In the genomic region with DNA sequence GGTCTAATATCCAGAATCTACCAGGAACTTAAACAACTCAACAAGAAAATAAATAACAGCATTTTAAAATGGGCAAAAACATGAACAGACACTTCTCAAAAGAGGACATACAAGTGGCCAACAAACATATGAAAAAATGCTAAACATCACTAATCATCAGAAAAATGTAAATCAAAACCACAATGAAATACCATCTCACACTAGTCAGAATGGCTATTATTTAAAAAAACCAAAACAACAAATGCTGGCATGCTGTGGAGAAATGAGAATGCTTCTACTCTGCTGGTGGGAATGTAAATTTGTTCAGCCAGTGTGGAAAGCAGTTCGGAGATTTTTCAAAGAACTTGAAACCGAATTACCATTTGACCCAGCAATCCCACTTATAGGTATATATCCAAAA, we compare ENCODE assay signal across 20 cellular contexts.
DNase-seq lines count a peak whose midpoint lies in the region; ATAC-seq and TF ChIP-seq lines count a peak whose summit lies in the region.
"Had no signal": no experiment of that assay in that cellular context is flagged by ENCODE, and none has a peak within 500 bp of the region (broad histone marks: within the 10 kb centered on the region; RNA-seq: fewer than 3 reads in every experiment).

No MANE protein-coding gene starts in this region.

- H2BK15ac ChIP-seq in IMR-90 (ENCODE audit: low read depth, low read length), result no peak overlapping the region

- H3K23ac ChIP-seq in IMR-90 (ENCODE audit: low read depth, low read length), result no peak overlapping the region

- TF ChIP-seq CTCF in IMR-90 (conservative IDR thresholded peaks at IDR 0.05; ENCODE audit: low read depth, low read length) (no peak), fibroblast of pulmonary artery (IDR thresholded peaks at IDR 0.05; ENCODE audit: low read length, missing control alignments) (no peak)

- H3K27ac ChIP-seq in IMR-90 (ENCODE audit: insufficient read depth, low read length), result no peak overlapping the region

- CTCF ChIA-PET in IMR-90 (lab: Yijun Ruan, JAX), result no interaction called here

- H3K4me3 ChIP-seq in IMR-90 (ENCODE audit: insufficient read depth, low read depth, low read length), result no peak overlapping the region
- H3K4me3 ChIP-seq in fibroblast of pulmonary artery (replicated peaks; ENCODE audit: low read depth, low read length), result no peak overlapping the region
- H3K4me3 ChIP-seq: K562 had no signal

- H3K9ac ChIP-seq in IMR-90 (ENCODE audit: low read depth, low read length), result no peak overlapping the region

- no peak overlapping the region; the same call in 1 of the 2 replicates for H3K18ac ChIP-seq in IMR-90 (ENCODE audit: low read depth, low read length)

- H3K9me1 ChIP-seq in IMR-90 (ENCODE audit: insufficient read depth, low read length), result no peaks in the 10 kb centered on the region; the same call in 1 of the 2 replicates

- H2AK9ac ChIP-seq in IMR-90 (replicated peaks; ENCODE audit: low read depth, low read length, poor library complexity), result no peak overlapping the region

- no peak overlapping the region for H4K91ac ChIP-seq in IMR-90 (ENCODE audit: insufficient read depth, low read depth, low read length)

- no peaks in the 10 kb centered on the region for H3K27me3 ChIP-seq in IMR-90 (ENCODE audit: control insufficient read depth, insufficient read depth, low read length)

- DNase-seq in ELR (ENCODE audit: low read depth), result peak; percentile 55
- DNase-seq in IMR-90, result peak; percentile 21
- DNase-seq in astrocyte of the hippocampus (ENCODE audit: low read depth, low spot score), result peak; percentile 32
- DNase-seq in fibroblast of pulmonary artery (ENCODE audit: low read depth), result peak; percentile 25
- DNase-seq in CD1c-positive myeloid dendritic cell (ENCODE audit: extremely low spot score), result no peak
- DNase-seq in sciatic nerve (ENCODE audit: low spot score), result no peak
- DNase-seq in mesenteric fat pad (ENCODE audit: low spot score), result no peak
- DNase-seq in AML-193 (lab: John Stamatoyannopoulos, UW), result no peak
- DNase-seq: C1 segment of cervical spinal cord, DMS79, H7, MV-4-11, NCI-H1694 treated with DMSO at 0.1 percent for 48 hours, NCI-H2107, NCI-H2227 treated with DMSO at 0.1 percent for 48 hours, NCI-H510A treated with DMSO at 0.1 percent for 48 hours, NCI-H774, RPMI8226, SIG-M5 had no signal

- H4K20me1 ChIP-seq in IMR-90 (ENCODE audit: insufficient read depth, low read length), result no peaks in the 10 kb centered on the region

- H2AFZ ChIP-seq in IMR-90 (replicated peaks; ENCODE audit: low read length, poor library complexity), result no peak overlapping the region

- ATAC-seq in IMR-90 (ENCODE audit: low read depth) (no peak), sciatic nerve (no peak)
- ATAC-seq: K562 had no signal

- POLR2A ChIA-PET in IMR-90 (lab: Charles Lee; ENCODE audit: unreplicated experiment), result no interaction called here

- H3K4ac ChIP-seq in IMR-90 (ENCODE audit: low read depth, low read length), result no peak overlapping the region

- 0 out of 2 replicates have a peak, but pooled peaks cover 2% of the 10 kb centered on the region for H3K36me3 ChIP-seq in IMR-90 (ENCODE audit: control insufficient read depth, insufficient read depth, low read length)

- H3K14ac ChIP-seq in IMR-90 (replicated peaks; ENCODE audit: low read depth, low read length), result no peak overlapping the region

- H3K9me3 ChIP-seq in IMR-90 (ENCODE audit: control insufficient read depth, insufficient read depth, low read length), result peaks cover 11% of the 10 kb centered on the region

- dilution Hi-C loops in IMR-90 (cut with HindIII; ENCODE audit: low sequenced_read_pairs, unreplicated experiment), result no loop called here

- H2BK20ac ChIP-seq in IMR-90 (ENCODE audit: low read depth, low read length), result no peak overlapping the region

- TF ChIP-seq RAD21 in IMR-90 (IDR thresholded peaks at IDR 0.05; ENCODE audit: low read length), result no peak

- BruUV-seq in IMR-90 (replicated peaks; lab: Mats Ljungman, UMichigan), result no TSS peak

- H3K4me1 ChIP-seq in IMR-90 (ENCODE audit: control insufficient read depth, insufficient read depth, low read length), result no peaks in the 10 kb centered on the region

- no peak overlapping the region for H2AK5ac ChIP-seq in IMR-90 (ENCODE audit: low read depth, low read length)

- intact Hi-C loops in IMR-90 (cut with micrococcal nuclease) (no loop called here), sciatic nerve (cut with DNase I) (no loop called here)

- H3K4me2 ChIP-seq in IMR-90 (ENCODE audit: low read depth, low read length), result no peak overlapping the region

- H3K56ac ChIP-seq in IMR-90 (ENCODE audit: extremely low read depth, insufficient read depth, low read length), result no peak overlapping the region

- no peak overlapping the region for H2BK120ac ChIP-seq in IMR-90 (ENCODE audit: low read depth, low read length)

- no peak for TF ChIP-seq POLR2A in IMR-90 (IDR thresholded peaks at IDR 0.05; ENCODE audit: low read depth, low read length)

- H4K8ac ChIP-seq in IMR-90 (ENCODE audit: low read depth in 2 of 2, low read length in 2 of 2), result no peak overlapping the region

- no peak overlapping the region for H4K5ac ChIP-seq in IMR-90 (ENCODE audit: low read depth, low read length)

- peaks cover 19% of the 10 kb centered on the region in 2 experiments for H3K79me1 ChIP-seq in IMR-90 (ENCODE audit: low read depth in 1 of 2, low read length in 2 of 2)

- in situ Hi-C loops in IMR-90 (cut with MboI; ENCODE audit: low sequenced_read_pairs), result no loop called here

- no CpG with 5 or more reads among the region's 2 CpGs for WGBS in IMR-90 (ENCODE audit: extremely low coverage in 2 of 2, insufficient read length in 1 of 2), 2 experiments

- no peak overlapping the region for H2BK5ac ChIP-seq in IMR-90 (ENCODE audit: low read depth, low read length, poor library complexity, severe bottlenecking)

TF ChIP-seq in IMR-90, 13 proteins besides CTCF, POLR2A, EP300 and RAD21:
- TF ChIP-seq RFX5 (IDR thresholded peaks at IDR 0.05; ENCODE audit: low read depth, low read length) (no peak), BHLHE40 (IDR thresholded peaks at IDR 0.05; ENCODE audit: low read depth, low read length) (no peak), MAZ (IDR thresholded peaks at IDR 0.05; ENCODE audit: borderline replicate concordance, low read depth, low read length) (no peak), MXI1 (IDR thresholded peaks at IDR 0.05; ENCODE audit: borderline replicate concordance, low read depth, low read length) (no peak), CHD1 (IDR thresholded peaks at IDR 0.05; ENCODE audit: low read depth, low read length) (no peak), FOS (IDR thresholded peaks at IDR 0.05; ENCODE audit: low read depth, low read length) (no peak), NFE2L2 (IDR thresholded peaks at IDR 0.05; ENCODE audit: low read depth, low read length) (no peak), CEBPB (IDR thresholded peaks at IDR 0.05; ENCODE audit: low read depth, low read length) (no peak), RCOR1 (IDR thresholded peaks at IDR 0.05; ENCODE audit: insufficient replicate concordance, low read length) (no peak), MAFK (IDR thresholded peaks at IDR 0.05; ENCODE audit: low read depth, low read length) (no peak)
- TF ChIP-seq, protein P1, sequence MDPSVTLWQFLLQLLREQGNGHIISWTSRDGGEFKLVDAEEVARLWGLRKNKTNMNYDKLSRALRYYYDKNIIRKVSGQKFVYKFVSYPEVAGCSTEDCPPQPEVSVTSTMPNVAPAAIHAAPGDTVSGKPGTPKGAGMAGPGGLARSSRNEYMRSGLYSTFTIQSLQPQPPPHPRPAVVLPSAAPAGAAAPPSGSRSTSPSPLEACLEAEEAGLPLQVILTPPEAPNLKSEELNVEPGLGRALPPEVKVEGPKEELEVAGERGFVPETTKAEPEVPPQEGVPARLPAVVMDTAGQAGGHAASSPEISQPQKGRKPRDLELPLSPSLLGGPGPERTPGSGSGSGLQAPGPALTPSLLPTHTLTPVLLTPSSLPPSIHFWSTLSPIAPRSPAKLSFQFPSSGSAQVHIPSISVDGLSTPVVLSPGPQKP (IDR thresholded peaks at IDR 0.05; ENCODE audit: borderline replicate concordance, low read depth, low read length), result no peak
- TF ChIP-seq, protein P2, sequence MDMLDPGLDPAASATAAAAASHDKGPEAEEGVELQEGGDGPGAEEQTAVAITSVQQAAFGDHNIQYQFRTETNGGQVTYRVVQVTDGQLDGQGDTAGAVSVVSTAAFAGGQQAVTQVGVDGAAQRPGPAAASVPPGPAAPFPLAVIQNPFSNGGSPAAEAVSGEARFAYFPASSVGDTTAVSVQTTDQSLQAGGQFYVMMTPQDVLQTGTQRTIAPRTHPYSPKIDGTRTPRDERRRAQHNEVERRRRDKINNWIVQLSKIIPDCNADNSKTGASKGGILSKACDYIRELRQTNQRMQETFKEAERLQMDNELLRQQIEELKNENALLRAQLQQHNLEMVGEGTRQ (IDR thresholded peaks at IDR 0.05; ENCODE audit: low read depth, low read length), result no peak

Comparison
In these comparisons a context has a peak if more than half of its experiments do, and no peak if none do; other contexts are left out.
1. DNase-seq: peak in ELR (single experiment), IMR-90 (single experiment), astrocyte of the hippocampus (single experiment) and fibroblast of pulmonary artery (single experiment); none in CD1c-positive myeloid dendritic cell (single experiment), sciatic nerve (single experiment), mesenteric fat pad (single experiment) and AML-193 (0 of 2).